Comparison of ENCODE assay signal across 33 cellular contexts in the genomic region with DNA sequence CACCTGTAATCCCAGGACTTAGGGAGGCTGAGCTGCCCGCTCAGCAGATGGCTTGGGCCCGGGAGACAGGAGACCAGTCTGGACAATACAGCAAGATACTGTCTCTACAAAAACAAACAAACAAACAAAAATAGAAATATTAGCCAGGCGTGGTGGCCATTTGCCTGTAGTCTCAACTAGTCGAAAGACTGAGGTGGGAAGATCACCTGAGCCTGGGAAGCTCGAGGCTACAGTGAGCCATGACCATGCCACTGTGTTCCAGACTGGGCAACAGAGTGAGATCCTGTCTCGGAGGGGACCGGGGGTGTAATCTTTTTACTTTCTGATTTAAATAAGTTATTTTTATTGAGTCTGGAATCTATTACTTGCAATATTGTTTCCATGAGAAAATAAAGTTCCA.
"Had no signal": no experiment of that assay in that cellular context is flagged by ENCODE, and none has a peak within 500 bp of the region (broad histone marks: within the 10 kb centered on the region; RNA-seq: fewer than 3 reads in every experiment).

No MANE protein-coding gene starts in this region.

- H3K9me3 ChIP-seq: adrenal gland, body of pancreas, breast epithelium had no signal

- H3K36me3 Mint-ChIP-seq: activated CD4-positive, alpha-beta memory T cell treated with anti-CD3 and anti-CD28 coated beads for 36 hours; activated naive CD4-positive, alpha-beta T cell treated with anti-CD3 and anti-CD28 coated beads, Interleukin-2, amount 50 U/mL, for 72 hours; IgD-negative memory B cell had no signal

- H3K27ac Mint-ChIP-seq: activated CD4-positive, alpha-beta memory T cell treated with anti-CD3 and anti-CD28 coated beads for 36 hours; activated CD4-positive, alpha-beta T cell treated with anti-CD3 and anti-CD28 coated beads, Interleukin-2, amount 10 ng/mL, durations not matched to agents 24 days and 14 days; activated naive CD4-positive, alpha-beta T cell treated with anti-CD3 and anti-CD28 coated beads for 36 hours; activated naive CD4-positive, alpha-beta T cell treated with anti-CD3 and anti-CD28 coated beads, Interleukin-2, amount 50 U/mL, for 72 hours; activated T-helper 1 cell treated with anti-CD3 and anti-CD28 coated beads, Interleukin-12 subunit alpha, Interleukin-12 subunit beta, Interleukin-2, Interleukin-4 antibody, amounts not matched to agents 30 ng/mL and 10 ng/mL and 1 ng/mL, durations not matched to agents 14 hours and 24 hours and 36 hours had no signal

- H3K9me3 Mint-ChIP-seq: activated CD4-positive, alpha-beta memory T cell treated with anti-CD3 and anti-CD28 coated beads for 36 hours; activated CD4-positive, alpha-beta T cell treated with anti-CD3 and anti-CD28 coated beads, Interleukin-2, amount 10 ng/mL, durations not matched to agents 24 days and 14 days; activated naive CD4-positive, alpha-beta T cell treated with anti-CD3 and anti-CD28 coated beads for 36 hours; activated naive CD4-positive, alpha-beta T cell treated with anti-CD3 and anti-CD28 coated beads, Interleukin-2, amount 50 U/mL, for 72 hours; activated T-cell treated with anti-CD3 and anti-CD28 coated beads, Interleukin-2, amount 50 U/mL, for 4 hours; activated T-helper 1 cell treated with anti-CD3 and anti-CD28 coated beads, Interleukin-12 subunit alpha, Interleukin-12 subunit beta, Interleukin-2, Interleukin-4 antibody, amounts not matched to agents 30 ng/mL and 10 ng/mL and 1 ng/mL, durations not matched to agents 14 hours and 24 hours and 36 hours; IgD-negative memory B cell had no signal

- H3K4me1 ChIP-seq: breast epithelium had no signal

- H3K4me3 ChIP-seq: body of pancreas, PC-9 had no signal

- ATAC-seq: activated naive CD4-positive, alpha-beta T cell treated with anti-CD3 and anti-CD28 coated beads, Interleukin-2, amount 50 U/mL, for 72 hours; activated T-cell treated with anti-CD3 and anti-CD28 coated beads, Interleukin-2, amount 50 U/mL, for 4 hours; body of pancreas had no signal

- DNase-seq: activated CD4-positive, alpha-beta memory T cell treated with anti-CD3 and anti-CD28 coated beads for 36 hours; activated CD4-positive, alpha-beta T cell treated with anti-CD3 and anti-CD28 coated beads, Interleukin-2, amount 10 ng/mL, durations not matched to agents 24 days and 14 days; activated CD8-positive, alpha-beta memory T cell treated with anti-CD3 and anti-CD28 coated beads, Interleukin-2, amount 50 U/mL, for 4 hours; activated gamma-delta T cell treated with Interleukin-2 at 50 U/mL for 16 hours; activated naive CD4-positive, alpha-beta T cell treated with anti-CD3 and anti-CD28 coated beads for 36 hours; activated T-cell treated with anti-CD3 and anti-CD28 coated beads for 4 hours; activated T-cell treated with anti-CD3 and anti-CD28 coated beads, Interleukin-2, amount 50 U/mL, for 4 hours; body of pancreas; Kasumi-1; KBM-7; MG63; MV-4-11; NCI-H1092; NCI-H1436 treated with DMSO at 0.1 percent for 48 hours; NCI-H1694 treated with DMSO at 0.1 percent for 48 hours; NCI-H2029; NCI-H226; NCI-H446 treated with DMSO at 0.1 percent for 48 hours; NCI-H524; NCI-H82; NK-92 treated with Interleukin-12 subunit alpha and Interleukin-12 subunit beta, amount 100 ng/mL, for 24 hours; PC-9; Right ventricle myocardium superior; SW 1271; T-helper 1 cell; T-helper 2 cell; T-helper 9 cell; WERI-Rb-1 had no signal

- H3K27ac ChIP-seq: body of pancreas, PC-9, WERI-Rb-1 had no signal

- H3K27me3 Mint-ChIP-seq: activated CD4-positive, alpha-beta T cell treated with anti-CD3 and anti-CD28 coated beads, Interleukin-2, amount 10 ng/mL, durations not matched to agents 24 days and 14 days; IgD-negative memory B cell had no signal

- H3K36me3 ChIP-seq: adrenal gland, breast epithelium, MG63, WERI-Rb-1 had no signal

- H3K27me3 ChIP-seq: adrenal gland, body of pancreas, breast epithelium, MG63 had no signal

- H3K4me3 Mint-ChIP-seq: activated CD4-positive, alpha-beta memory T cell treated with anti-CD3 and anti-CD28 coated beads for 36 hours; activated CD4-positive, alpha-beta T cell treated with anti-CD3 and anti-CD28 coated beads, Interleukin-2, amount 10 ng/mL, durations not matched to agents 24 days and 14 days; activated naive CD4-positive, alpha-beta T cell treated with anti-CD3 and anti-CD28 coated beads for 36 hours; activated T-cell treated with anti-CD3 and anti-CD28 coated beads, Interleukin-2, amount 50 U/mL, for 4 hours; activated T-helper 1 cell treated with anti-CD3 and anti-CD28 coated beads, Interleukin-12 subunit alpha, Interleukin-12 subunit beta, Interleukin-2, Interleukin-4 antibody, amounts not matched to agents 30 ng/mL and 10 ng/mL and 1 ng/mL, durations not matched to agents 14 hours and 24 hours and 36 hours had no signal
